8 cellular contexts compared by ENCODE assay signal in the genomic region with DNA sequence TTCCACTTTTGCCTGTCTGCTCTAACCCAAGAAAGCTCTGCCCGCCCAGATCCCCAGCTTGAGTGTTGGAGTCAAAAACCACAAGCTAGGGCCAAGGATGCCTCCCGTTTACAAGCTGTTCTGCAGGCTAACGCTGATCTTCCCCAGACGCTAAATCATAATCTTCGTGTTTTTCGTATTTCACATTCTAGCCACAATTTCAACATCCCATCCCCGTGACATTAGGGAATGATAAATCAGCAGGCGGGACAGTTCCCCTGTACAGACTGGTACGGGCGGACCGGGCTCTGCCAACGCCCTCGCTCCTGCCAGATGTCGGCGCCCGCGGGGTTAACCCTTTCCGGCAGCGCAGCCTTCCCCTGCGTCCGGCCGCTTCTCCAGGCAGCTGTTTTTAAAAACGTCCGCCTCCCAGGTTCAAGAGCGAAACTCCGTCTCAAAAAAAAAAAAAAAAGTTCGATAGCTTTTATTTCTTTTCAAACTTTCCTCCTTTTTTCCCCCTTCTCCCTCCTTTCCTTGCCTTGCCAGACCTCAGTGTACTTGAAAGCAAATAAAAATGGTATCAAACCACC.
DNase-seq lines count a peak whose midpoint lies in the region; ATAC-seq and TF ChIP-seq lines count a peak whose summit lies in the region.

No MANE protein-coding gene starts in this region.

- H3K9me3 Mint-ChIP-seq in activated naive CD8-positive, alpha-beta T cell (ENCODE audit: low read depth) = no peaks in the 10 kb centered on the region
- no peaks in the 10 kb centered on the region for H3K9me3 Mint-ChIP-seq in progenitor cell of endocrine pancreas (ENCODE audit: low read depth)

- peaks cover 0 to 10% (median 3%) of the 10 kb centered on the region in 12 donors for H3K4me1 ChIP-seq in heart left ventricle

- H3K4me1 Mint-ChIP-seq in activated naive CD8-positive, alpha-beta T cell (ENCODE audit: low read depth) = peaks cover 11% of the 10 kb centered on the region
- peaks cover 4% of the 10 kb centered on the region for H3K4me1 Mint-ChIP-seq in progenitor cell of endocrine pancreas (ENCODE audit: low read depth)

- no peak for DNase-seq in AG04450 (ENCODE audit: low read depth, low spot score)
- peak; percentile 63 for DNase-seq in HS-5 (ENCODE audit: low read depth)
- peak in 2 of 5 donors; percentile 9 to 46 for DNase-seq in heart left ventricle
- DNase-seq in progenitor cell of endocrine pancreas (ENCODE audit: low spot score, unreplicated experiment) = no peak
- DNase-seq in NCI-H2029 (lab: John Stamatoyannopoulos, UW) = no peak

- peaks cover 33% of the 10 kb centered on the region for H3K27me3 Mint-ChIP-seq in activated naive CD8-positive, alpha-beta T cell
- peaks cover 75% of the 10 kb centered on the region for H3K27me3 Mint-ChIP-seq in progenitor cell of endocrine pancreas

- H3K4me3 Mint-ChIP-seq in activated naive CD8-positive, alpha-beta T cell = peak overlapping the region; percentile 59
- H3K4me3 Mint-ChIP-seq in progenitor cell of endocrine pancreas (ENCODE audit: low read depth) = peak overlapping the region; percentile 49

- TF ChIP-seq CTCF in AG04450 (IDR thresholded peaks at IDR 0.05; ENCODE audit: low read depth, low read length) (no peak), heart left ventricle (IDR thresholded peaks at IDR 0.05) (no peak), progenitor cell of endocrine pancreas (IDR thresholded peaks at IDR 0.05; ENCODE audit: unreplicated experiment) (no peak)

- POLR2A ChIA-PET in AG04450 (lab: Yijun Ruan, JAX) = no interaction called here

- WGBS in heart left ventricle, 4 donors = 1 to 2% (median 1%) methylated on average over 27 of the region's 27 CpGs

- no peak overlapping the region for H3K27ac Mint-ChIP-seq in activated naive CD8-positive, alpha-beta T cell
- no peak overlapping the region for H3K27ac Mint-ChIP-seq in progenitor cell of endocrine pancreas

- H3K36me3 ChIP-seq in heart left ventricle = no peaks in the 10 kb centered on the region

- H3K9me3 ChIP-seq in AG04450 (ENCODE audit: control insufficient read depth, insufficient read depth, low read length) = no peaks in the 10 kb centered on the region
- H3K9me3 ChIP-seq in heart left ventricle = no peaks in the 10 kb centered on the region

- H3K27me3 ChIP-seq in AG04450 (ENCODE audit: control insufficient read depth, insufficient read depth, low read length) = peaks cover 34% of the 10 kb centered on the region
- H3K27me3 ChIP-seq in heart left ventricle = peaks cover 0 to 49% (median 7%) of the 10 kb centered on the region in 9 donors

- CTCF ChIA-PET in AG04450 (lab: Charles Lee) = interaction anchor here (3.6 kb wide), 1 partner anchor 117 kb away, joined by 13 read pairs; no protein-coding TSS in a partner anchor

- no peak for TF ChIP-seq POLR2A in heart left ventricle (IDR thresholded peaks at IDR 0.05)

- no peak overlapping the region for H3K27ac ChIP-seq in AG04450 (ENCODE audit: low read depth, low read length)
- H3K27ac ChIP-seq in heart left ventricle = no peak overlapping the region

- ATAC-seq in heart left ventricle (peak in 3 of 4 donors; percentile 42 to 83 (median 79)), GM19328 (IDR thresholded peaks at IDR 0.05; ENCODE audit: unreplicated experiment) (no peak), HG03460 (IDR thresholded peaks at IDR 0.05; ENCODE audit: unreplicated experiment) (no peak)

- intact Hi-C loops in heart left ventricle (cut with DNase I) = no loop called here

- H3K4me3 ChIP-seq in AG04450 (ENCODE audit: low read depth, low read length) (peak overlapping the region; percentile 46), heart left ventricle (peak overlapping the region in 11 of 12 donors; percentile 7 to 51 (median 43))

- no peaks in the 10 kb centered on the region for H3K36me3 Mint-ChIP-seq in activated naive CD8-positive, alpha-beta T cell
- no peaks in the 10 kb centered on the region for H3K36me3 Mint-ChIP-seq in progenitor cell of endocrine pancreas (ENCODE audit: insufficient read depth)

Comparison
In these comparisons a context has a peak if more than half of its experiments do, and no peak if none do; other contexts are left out.
1. ATAC-seq: peak in heart left ventricle (3 of 4); none in GM19328 (single experiment) and HG03460 (single experiment).